ENCODE assay signal across 9 cellular contexts in genomic region chr3:186217820-186218164, GRCh38.
DNase-seq lines count a peak whose midpoint lies in the region; ATAC-seq and TF ChIP-seq lines count a peak whose summit lies in the region.
"Had no signal": no experiment of that assay in that cellular context is flagged by ENCODE, and none has a peak within 500 bp of the region (broad histone marks: within the 10 kb centered on the region; RNA-seq: fewer than 3 reads in every experiment).

No MANE protein-coding gene starts in this region.

- ATAC-seq in GM19438 (IDR thresholded peaks at IDR 0.05; ENCODE audit: low read depth, unreplicated experiment) (peak; percentile 97), HG03175 (IDR thresholded peaks at IDR 0.05; ENCODE audit: unreplicated experiment) (peak; percentile 88), WTC11 (no peak)

- POLR2A ChIA-PET in WTC11 (lab: Charles Lee), result interaction anchor here (0.6 kb wide), 1 partner anchor 9 kb away, joined by 3 read pairs; no protein-coding TSS in a partner anchor
- POLR2A ChIA-PET in activated CD4-positive, alpha-beta memory T cell treated with anti-CD3 and anti-CD28 coated beads, Interleukin-2, amount 10 ng/mL, durations not matched to agents 7 days and 5 days (lab: Charles Lee), result no interaction called here

- peaks cover 37% of the 10 kb centered on the region for H3K4me1 Mint-ChIP-seq in WTC11
- H3K4me1 Mint-ChIP-seq in activated CD4-positive, alpha-beta memory T cell treated with anti-CD3 and anti-CD28 coated beads, Interleukin-2, amount 10 ng/mL, durations not matched to agents 7 days and 5 days, result peaks cover 16% of the 10 kb centered on the region

- peak; percentile 66 for DNase-seq in GM12864 (ENCODE audit: low read depth)
- peak; percentile 67 for DNase-seq in astrocyte of the hippocampus (ENCODE audit: low read depth, low spot score)
- DNase-seq in WTC11 (ENCODE audit: low spot score), result no peak
- no peak for DNase-seq in NAMALWA (ENCODE audit: low spot score)
- DNase-seq in occipital lobe (lab: John Stamatoyannopoulos, UW), result no peak
- no peak for DNase-seq in activated CD4-positive, alpha-beta memory T cell treated with anti-CD3 and anti-CD28 coated beads, Interleukin-2, amount 10 ng/mL, durations not matched to agents 7 days and 5 days

- no peak overlapping the region for H3K27ac Mint-ChIP-seq in WTC11
- H3K27ac Mint-ChIP-seq in activated CD4-positive, alpha-beta memory T cell treated with anti-CD3 and anti-CD28 coated beads, Interleukin-2, amount 10 ng/mL, durations not matched to agents 7 days and 5 days, result no peak overlapping the region

- no peaks in the 10 kb centered on the region for H3K36me3 Mint-ChIP-seq in WTC11
- no peaks in the 10 kb centered on the region for H3K36me3 Mint-ChIP-seq in activated CD4-positive, alpha-beta memory T cell treated with anti-CD3 and anti-CD28 coated beads, Interleukin-2, amount 10 ng/mL, durations not matched to agents 7 days and 5 days (ENCODE audit: low read depth)

- TF ChIP-seq CTCF in GM12864 (IDR thresholded peaks at IDR 0.05; ENCODE audit: low read depth, low read length, missing control alignments), result no peak
- TF ChIP-seq CTCF in WTC11 (IDR thresholded peaks at IDR 0.05), result no peak

- CTCF ChIA-PET in WTC11 (lab: Charles Lee), result interaction anchor here (1.0 to 1.2 kb wide), 2 partner anchors 24 to 43 kb away, joined by 5 read pairs; no protein-coding TSS in a partner anchor
- CTCF ChIA-PET in activated CD4-positive, alpha-beta memory T cell treated with anti-CD3 and anti-CD28 coated beads, Interleukin-2, amount 10 ng/mL, durations not matched to agents 7 days and 5 days (lab: Charles Lee), result interaction anchor here (0.6 to 1.2 kb wide), 2 partner anchors 42 to 399 kb away, joined by 3 to 7 read pairs; no protein-coding TSS in a partner anchor

- no peak overlapping the region for H3K4me3 ChIP-seq in GM12864 (ENCODE audit: low read depth, low read length)
- H3K4me3 ChIP-seq: cardiac muscle cell had no signal

- H3K9me3 Mint-ChIP-seq in WTC11, result no peaks in the 10 kb centered on the region
- no peaks in the 10 kb centered on the region for H3K9me3 Mint-ChIP-seq in activated CD4-positive, alpha-beta memory T cell treated with anti-CD3 and anti-CD28 coated beads, Interleukin-2, amount 10 ng/mL, durations not matched to agents 7 days and 5 days

- no peaks in the 10 kb centered on the region for H3K27me3 Mint-ChIP-seq in WTC11 (ENCODE audit: low read depth)
- H3K27me3 Mint-ChIP-seq in activated CD4-positive, alpha-beta memory T cell treated with anti-CD3 and anti-CD28 coated beads, Interleukin-2, amount 10 ng/mL, durations not matched to agents 7 days and 5 days, result peaks cover 15% of the 10 kb centered on the region

- H3K4me3 Mint-ChIP-seq in WTC11, result no peak overlapping the region
- H3K4me3 Mint-ChIP-seq in activated CD4-positive, alpha-beta memory T cell treated with anti-CD3 and anti-CD28 coated beads, Interleukin-2, amount 10 ng/mL, durations not matched to agents 7 days and 5 days, result no peak overlapping the region

TF ChIP-seq in WTC11, 78 proteins besides CTCF, POLR2A, EP300 and RAD21 (continues in another document):
- no peak for TF ChIP-seq OVOL2 (CRISPR knock-in tag; IDR thresholded peaks at IDR 0.05; ENCODE audit: borderline replicate concordance)
- TF ChIP-seq CBFB (CRISPR knock-in tag; IDR thresholded peaks at IDR 0.05; ENCODE audit: low read depth), result no peak
- no peak for TF ChIP-seq FOXP1 (CRISPR knock-in tag; IDR thresholded peaks at IDR 0.05; ENCODE audit: borderline replicate concordance)
- no peak for TF ChIP-seq ZNF416 (CRISPR knock-in tag; IDR thresholded peaks at IDR 0.05)
- TF ChIP-seq ZNF396 (CRISPR knock-in tag; IDR thresholded peaks at IDR 0.05; ENCODE audit: borderline replicate concordance), result no peak
- TF ChIP-seq, protein P1, sequence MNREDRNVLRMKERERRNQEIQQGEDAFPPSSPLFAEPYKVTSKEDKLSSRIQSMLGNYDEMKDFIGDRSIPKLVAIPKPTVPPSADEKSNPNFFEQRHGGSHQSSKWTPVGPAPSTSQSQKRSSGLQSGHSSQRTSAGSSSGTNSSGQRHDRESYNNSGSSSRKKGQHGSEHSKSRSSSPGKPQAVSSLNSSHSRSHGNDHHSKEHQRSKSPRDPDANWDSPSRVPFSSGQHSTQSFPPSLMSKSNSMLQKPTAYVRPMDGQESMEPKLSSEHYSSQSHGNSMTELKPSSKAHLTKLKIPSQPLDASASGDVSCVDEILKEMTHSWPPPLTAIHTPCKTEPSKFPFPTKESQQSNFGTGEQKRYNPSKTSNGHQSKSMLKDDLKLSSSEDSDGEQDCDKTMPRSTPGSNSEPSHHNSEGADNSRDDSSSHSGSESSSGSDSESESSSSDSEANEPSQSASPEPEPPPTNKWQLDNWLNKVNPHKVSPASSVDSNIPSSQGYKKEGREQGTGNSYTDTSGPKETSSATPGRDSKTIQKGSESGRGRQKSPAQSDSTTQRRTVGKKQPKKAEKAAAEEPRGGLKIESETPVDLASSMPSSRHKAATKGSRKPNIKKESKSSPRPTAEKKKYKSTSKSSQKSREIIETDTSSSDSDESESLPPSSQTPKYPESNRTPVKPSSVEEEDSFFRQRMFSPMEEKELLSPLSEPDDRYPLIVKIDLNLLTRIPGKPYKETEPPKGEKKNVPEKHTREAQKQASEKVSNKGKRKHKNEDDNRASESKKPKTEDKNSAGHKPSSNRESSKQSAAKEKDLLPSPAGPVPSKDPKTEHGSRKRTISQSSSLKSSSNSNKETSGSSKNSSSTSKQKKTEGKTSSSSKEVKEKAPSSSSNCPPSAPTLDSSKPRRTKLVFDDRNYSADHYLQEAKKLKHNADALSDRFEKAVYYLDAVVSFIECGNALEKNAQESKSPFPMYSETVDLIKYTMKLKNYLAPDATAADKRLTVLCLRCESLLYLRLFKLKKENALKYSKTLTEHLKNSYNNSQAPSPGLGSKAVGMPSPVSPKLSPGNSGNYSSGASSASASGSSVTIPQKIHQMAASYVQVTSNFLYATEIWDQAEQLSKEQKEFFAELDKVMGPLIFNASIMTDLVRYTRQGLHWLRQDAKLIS (CRISPR knock-in tag; IDR thresholded peaks at IDR 0.05; ENCODE audit: borderline replicate concordance), result no peak
- no peak for TF ChIP-seq ZBTB21 (CRISPR knock-in tag; IDR thresholded peaks at IDR 0.05; ENCODE audit: borderline replicate concordance)
- no peak for TF ChIP-seq RELA (CRISPR knock-in tag; IDR thresholded peaks at IDR 0.05; ENCODE audit: borderline replicate concordance)
- no peak for TF ChIP-seq MYBL2 (CRISPR knock-in tag; IDR thresholded peaks at IDR 0.05)
- TF ChIP-seq RORB (CRISPR knock-in tag; IDR thresholded peaks at IDR 0.05), result no peak
- TF ChIP-seq ZNF317 (CRISPR knock-in tag; IDR thresholded peaks at IDR 0.05; ENCODE audit: borderline replicate concordance, low read depth), result no peak
- TF ChIP-seq STAT6 (CRISPR knock-in tag; conservative IDR thresholded peaks at IDR 0.05; ENCODE audit: low read depth), result no peak
- TF ChIP-seq, protein P2, sequence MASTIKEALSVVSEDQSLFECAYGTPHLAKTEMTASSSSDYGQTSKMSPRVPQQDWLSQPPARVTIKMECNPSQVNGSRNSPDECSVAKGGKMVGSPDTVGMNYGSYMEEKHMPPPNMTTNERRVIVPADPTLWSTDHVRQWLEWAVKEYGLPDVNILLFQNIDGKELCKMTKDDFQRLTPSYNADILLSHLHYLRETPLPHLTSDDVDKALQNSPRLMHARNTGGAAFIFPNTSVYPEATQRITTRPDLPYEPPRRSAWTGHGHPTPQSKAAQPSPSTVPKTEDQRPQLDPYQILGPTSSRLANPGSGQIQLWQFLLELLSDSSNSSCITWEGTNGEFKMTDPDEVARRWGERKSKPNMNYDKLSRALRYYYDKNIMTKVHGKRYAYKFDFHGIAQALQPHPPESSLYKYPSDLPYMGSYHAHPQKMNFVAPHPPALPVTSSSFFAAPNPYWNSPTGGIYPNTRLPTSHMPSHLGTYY (CRISPR knock-in tag; IDR thresholded peaks at IDR 0.05), result no peak
- no peak for TF ChIP-seq SP1 (CRISPR knock-in tag; conservative IDR thresholded peaks at IDR 0.05)
- TF ChIP-seq, protein P3, sequence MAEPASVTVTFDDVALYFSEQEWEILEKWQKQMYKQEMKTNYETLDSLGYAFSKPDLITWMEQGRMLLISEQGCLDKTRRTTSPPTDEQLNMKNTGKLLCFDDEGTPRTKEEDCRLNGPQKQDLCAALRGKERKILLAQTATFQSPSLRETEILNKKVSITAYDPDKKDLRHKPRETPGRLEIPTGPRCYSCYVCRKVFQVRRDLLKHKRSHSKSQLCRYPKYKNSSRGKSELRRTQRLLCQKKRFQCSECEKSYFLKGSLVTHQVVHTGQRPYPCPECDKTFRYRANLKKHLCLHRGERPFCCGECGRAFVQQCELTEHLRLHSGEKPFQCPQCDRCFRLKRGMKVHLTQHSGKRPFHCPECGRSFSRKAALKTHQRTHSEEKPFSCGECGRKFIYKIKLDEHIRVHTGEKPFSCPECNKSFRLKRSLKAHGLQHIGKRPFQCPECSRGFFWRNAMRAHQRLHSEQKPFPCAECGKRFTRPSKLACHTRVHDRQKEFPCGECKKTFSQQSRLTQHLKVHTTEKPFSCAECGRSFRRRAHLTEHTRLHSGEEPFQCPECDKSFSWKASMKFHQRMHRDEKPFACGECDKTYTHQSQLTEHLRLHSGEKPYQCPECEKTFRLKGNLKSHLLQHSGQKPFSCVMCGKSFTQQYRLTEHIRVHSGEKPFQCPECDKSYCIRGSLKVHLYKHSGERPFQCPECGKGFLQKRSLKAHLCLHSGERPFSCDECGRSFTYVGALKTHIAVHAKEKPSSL (CRISPR knock-in tag; conservative IDR thresholded peaks at IDR 0.05), result no peak
- no peak for TF ChIP-seq TP53 (CRISPR knock-in tag; IDR thresholded peaks at IDR 0.05)

Comparison
In these comparisons a context has a peak if more than half of its experiments do, and no peak if none do; other contexts are left out.
1. DNase-seq: peak in GM12864 (single experiment) and astrocyte of the hippocampus (single experiment); none in WTC11 (single experiment), NAMALWA (single experiment), occipital lobe (single experiment) and activated CD4-positive, alpha-beta memory T cell treated with anti-CD3 and anti-CD28 coated beads, Interleukin-2, amount 10 ng/mL, durations not matched to agents 7 days and 5 days (single experiment).